ENCODE assay signal across 1 cellular context in genomic region chr10:50556238-50557120, GRCh38.
A peak's percentile ranks its signal among the peaks of the same experiment; 100 is the strongest.
TF ChIP-seq lines count a peak whose summit lies in the region.

No MANE protein-coding gene starts in this region.

TF ChIP-seq in K562, 482 proteins besides CTCF, POLR2A, EP300 and RAD21 (continued from another document):
- TF ChIP-seq HMBOX1 (IDR thresholded peaks at IDR 0.05) (0 out of 2 replicates have a peak, but pooled peaks have one; percentile 35), CEBPG (CRISPR knock-in tag; IDR thresholded peaks at IDR 0.05) (peak; percentile 19; the same call in 1 of the 2 replicates), CEBPG (tag; conservative IDR thresholded peaks at IDR 0.05 in 1 of 2, IDR thresholded peaks at IDR 0.05 in 1 of 2) (no peak), ZNF592 (IDR thresholded peaks at IDR 0.05) (0 out of 2 replicates have a peak, but pooled peaks have one; percentile 27), ATF7 (IDR thresholded peaks at IDR 0.05) (0 out of 2 replicates have a peak, but pooled peaks have one; percentile 13), TCF3 (CRISPR knock-in tag; IDR thresholded peaks at IDR 0.05) (0 out of 2 replicates have a peak, but pooled peaks have one; percentile 4), HDAC1 (IDR thresholded peaks at IDR 0.05) (0 out of 4 replicates have a peak, but pooled peaks of 1 of the 2 experiments have one; percentile 35), ZKSCAN1 (IDR thresholded peaks at IDR 0.05; ENCODE audit: low read depth, low read length) (peak; percentile 38; the same call in 1 of the 2 replicates), XRCC5 (IDR thresholded peaks at IDR 0.05; ENCODE audit: low read depth, low read length) (0 out of 2 replicates have a peak, but pooled peaks have one; percentile 27), HCFC1 (IDR thresholded peaks at IDR 0.05; ENCODE audit: low read depth, low read length) (no peak), SNRNP70 (optimal IDR thresholded peaks at IDR 0.05; ENCODE audit: low read depth, low read length) (no peak), BACH1 (tag; IDR thresholded peaks at IDR 0.05) (peak; percentile 57; the same call in 1 of the 2 replicates), ZBTB2 (IDR thresholded peaks at IDR 0.05) (peak; percentile 19; the same call in 1 of the 2 replicates), CC2D1A (IDR thresholded peaks at IDR 0.05) (no peak), ZNF583 (CRISPR knock-in tag; IDR thresholded peaks at IDR 0.05) (no peak), ZNF589 (CRISPR knock-in tag; IDR thresholded peaks at IDR 0.05; ENCODE audit: low read depth) (no peak), ZBTB8A (IDR thresholded peaks at IDR 0.05; ENCODE audit: partially characterized antibody) (no peak), MXD1 (CRISPR knock-in tag; IDR thresholded peaks at IDR 0.05; ENCODE audit: borderline replicate concordance, poor library complexity, severe bottlenecking) (no peak), TAF1 (IDR thresholded peaks at IDR 0.05; ENCODE audit: control insufficient read depth, extremely low read depth, insufficient read depth, low read length, severe bottlenecking) (peak; percentile 20), ZNF124 (CRISPR knock-in tag; IDR thresholded peaks at IDR 0.05) (no peak), ARID2 (IDR thresholded peaks at IDR 0.05) (no peak), MLLT1 (IDR thresholded peaks at IDR 0.05) (peak; percentile 37 to 62; a peak in 2 of 4 replicates), LEF1 (IDR thresholded peaks at IDR 0.05) (0 out of 2 replicates have a peak, but pooled peaks have one; percentile 12), DMBX1 (CRISPR knock-in tag; IDR thresholded peaks at IDR 0.05; ENCODE audit: borderline replicate concordance) (peak; percentile 68; the same call in 1 of the 2 replicates), GATAD2B (IDR thresholded peaks at IDR 0.05; ENCODE audit: borderline replicate concordance) (no peak), STAT5A (IDR thresholded peaks at IDR 0.05; ENCODE audit: borderline replicate concordance, low read length) (peak; percentile 55; the same call in 1 of the 2 replicates), CREB5 (CRISPR knock-in tag; IDR thresholded peaks at IDR 0.05) (no peak), PURB (CRISPR knock-in tag; IDR thresholded peaks at IDR 0.05; ENCODE audit: low read depth) (no peak), ARID3B (CRISPR knock-in tag; IDR thresholded peaks at IDR 0.05; ENCODE audit: borderline replicate concordance) (no peak), SMARCA4 (IDR thresholded peaks at IDR 0.05) (peak; percentile 59), ETV1 (tag; conservative IDR thresholded peaks at IDR 0.05; ENCODE audit: low read depth) (0 out of 2 replicates have a peak, but pooled peaks have one; percentile 13), TEAD1 (CRISPR knock-in tag; IDR thresholded peaks at IDR 0.05) (0 out of 4 replicates have a peak, but pooled peaks of 1 of the 2 experiments have one; percentile 25), ESRRA (IDR thresholded peaks at IDR 0.05; ENCODE audit: borderline replicate concordance, low read depth) (no peak), ARHGAP35 (IDR thresholded peaks at IDR 0.05; ENCODE audit: partially characterized antibody) (no peak), PHTF2 (CRISPR knock-in tag; IDR thresholded peaks at IDR 0.05) (no peak), WHSC1 (IDR thresholded peaks at IDR 0.05; ENCODE audit: low read length) (no peak), THRAP3 (IDR thresholded peaks at IDR 0.05; ENCODE audit: borderline replicate concordance) (no peak)
